8 cellular contexts compared by ENCODE assay signal in the genomic region with DNA sequence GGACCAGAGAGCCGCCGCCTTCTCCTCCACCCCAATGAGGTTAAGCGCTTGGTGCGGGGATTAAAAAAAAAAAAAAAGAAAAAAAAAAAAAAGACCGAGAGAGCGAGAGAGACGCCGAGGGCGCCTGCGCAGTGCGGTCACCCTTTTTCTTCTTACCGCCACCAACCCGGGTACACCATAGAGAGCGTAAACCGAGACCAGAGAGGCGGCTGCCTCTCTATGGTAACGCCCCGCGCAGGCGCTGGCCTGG. TPM values are rescaled to one million over a fixed set of nuclear protein-coding genes. Genes with fewer than 3 reads are reported as not detected.
A peak's percentile ranks its signal among the peaks of the same experiment; 100 is the strongest.
DNase-seq lines count a peak whose midpoint lies in the region; ATAC-seq lines count a peak whose summit lies in the region.

TSS of gene CLASP1 (minus strand) at position 61 of the 250 bp plus-strand sequence. CDS start 43,567 bp downstream, outside the sequence.

- no peaks in the 10 kb centered on the region for H3K36me3 Mint-ChIP-seq in immature natural killer cell

- H3K27ac Mint-ChIP-seq in immature natural killer cell: peak within 1 kb of the TSS; percentile 99 to 100 (median 100)

- H3K4me3 Mint-ChIP-seq in immature natural killer cell: peak within 1 kb of the TSS; percentile 97 to 100 (median 99)

- peaks cover 16 to 25% (median 25%) of the 10 kb centered on the region in 3 donors for H3K27me3 Mint-ChIP-seq in immature natural killer cell (ENCODE audit: low read depth in 3 of 3)

- H3K4me1 Mint-ChIP-seq in immature natural killer cell: peaks cover 51 to 75% of the 10 kb centered on the region in 2 donors

- H3K9me3 Mint-ChIP-seq in immature natural killer cell: no peaks in the 10 kb centered on the region

- peak; percentile 94 for DNase-seq in A172 (ENCODE audit: low spot score)
- peak; percentile 96 for DNase-seq in NCI-H345 (lab: John Stamatoyannopoulos, UW)
- DNase-seq in activated CD4-positive, CD25-positive, alpha-beta regulatory T cell (lab: John Stamatoyannopoulos, UW): peak; percentile 80 to 91 (median 89)
- DNase-seq in central memory CD4-positive, alpha-beta T cell: peak; percentile 99
- DNase-seq in immature natural killer cell: peak; percentile 97 to 98 (median 98)
- peak in 2 of 3 donors; percentile 92 to 94 for DNase-seq in stimulated activated CD4-positive, alpha-beta T cell treated with anti-CD3 and anti-CD28 coated beads, Interleukin-12 subunit alpha, Interleukin-12 subunit beta, amount 100 ng/mL, for 48 hours (ENCODE audit: low read depth in 2 of 3, low spot score in 1 of 3)

- ATAC-seq in GM18861 (IDR thresholded peaks at IDR 0.05; ENCODE audit: unreplicated experiment): peak; percentile 88
- ATAC-seq in HG03097 (IDR thresholded peaks at IDR 0.05; ENCODE audit: low FRiP score, unreplicated experiment): peak; percentile 89

RNA-seq across cellular contexts. Expression of gene CLASP1, which starts in this region (rescaled TPM):
- 36.6 and 40.6 TPM in 2 replicates for total RNA-seq in A172 (2014; rRNA removed; shearing (Covaris generic))
- 10 to 100 TPM in 2 of 3 donors, 1 to 10 TPM in 1; 7.4 to 46.8 (median 22.0) TPM for polyA plus RNA-seq in immature natural killer cell

Comparison
In these comparisons a context has a peak if more than half of its experiments do, and no peak if none do; other contexts are left out.
1. Peak in every context shown above with its lines: DNase-seq and ATAC-seq.